Comparison of ENCODE assay signal across 24 cellular contexts in the genomic region with DNA sequence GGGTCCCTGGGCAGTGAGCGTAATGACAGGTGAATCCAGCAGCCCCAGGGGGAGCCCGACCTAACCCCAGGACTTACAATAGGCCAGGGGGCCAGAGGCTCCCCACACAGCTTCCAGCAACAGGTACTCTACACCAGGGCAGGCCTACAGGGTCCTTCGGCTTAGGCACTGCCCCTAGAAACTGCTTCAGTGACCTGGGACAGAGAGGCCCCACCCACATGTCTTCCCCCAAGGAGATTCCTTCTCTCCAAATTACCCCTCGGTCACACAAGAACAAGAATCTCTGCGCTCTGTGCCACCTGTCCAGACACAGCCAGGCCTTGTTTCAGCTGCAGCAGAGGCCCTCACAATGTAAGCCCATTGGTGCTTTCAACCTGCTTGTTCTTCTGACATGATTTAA. TPM values are rescaled to one million over a fixed set of nuclear protein-coding genes. Genes with fewer than 3 reads are reported as not detected.
DNase-seq lines count a peak whose midpoint lies in the region; ATAC-seq and TF ChIP-seq lines count a peak whose summit lies in the region.
"Had no signal": no experiment of that assay in that cellular context is flagged by ENCODE, and none has a peak within 500 bp of the region (broad histone marks: within the 10 kb centered on the region; RNA-seq: fewer than 3 reads in every experiment).

No MANE protein-coding gene starts in this region.

- H3K36me3 ChIP-seq in HUES64 (ENCODE audit: insufficient read depth, low read length) (no peaks in the 10 kb centered on the region), thyroid gland (no peaks in the 10 kb centered on the region), ovary (no peaks in the 10 kb centered on the region)
- H3K36me3 ChIP-seq: gastrocnemius medialis, right atrium auricular region, tibial artery had no signal

- H3K4me1 Mint-ChIP-seq in endothelial cell (ENCODE audit: unreplicated experiment), result peaks cover 50% of the 10 kb centered on the region
- H3K4me1 Mint-ChIP-seq in nephron, result peaks cover 64% of the 10 kb centered on the region

- no peak for ATAC-seq in GM18861 (IDR thresholded peaks at IDR 0.05; ENCODE audit: unreplicated experiment)
- ATAC-seq: body of pancreas, gastrocnemius medialis had no signal

- H3K27ac ChIP-seq in HUES64 (ENCODE audit: low read depth, low read length) (peak overlapping the region; percentile 75; the same call in 1 of the 2 replicates), thyroid gland (peak overlapping the region in 2 of 3 donors; percentile 55 to 58), ovary (no peak overlapping the region)
- H3K27ac ChIP-seq: body of pancreas, gastrocnemius medialis, tibial artery had no signal

- TF ChIP-seq EP300 in ovary (IDR thresholded peaks at IDR 0.05), result no peak

- H3K4me3 ChIP-seq in HUES64 (ENCODE audit: low read length), result peak overlapping the region; percentile 60
- H3K4me3 ChIP-seq in thyroid gland (replicated peaks in 1 of 3), result no peak overlapping the region
- H3K4me3 ChIP-seq in ovary, result no peak overlapping the region
- H3K4me3 ChIP-seq: body of pancreas, lung had no signal

- H3K27me3 Mint-ChIP-seq in endothelial cell (ENCODE audit: unreplicated experiment) (peaks cover 17% of the 10 kb centered on the region), nephron (ENCODE audit: low read depth) (peaks cover 25% of the 10 kb centered on the region)

- DNase-seq in endothelial cell (ENCODE audit: low spot score) (no peak), thyroid gland (peak; percentile 59 to 69), NCI-H2227 treated with DMSO at 0.1 percent for 48 hours (lab: John Stamatoyannopoulos, UW) (no peak), ovary (no peak), NCI-H526 treated with DMSO at 0.1 percent for 48 hours (lab: John Stamatoyannopoulos, UW) (no peak)
- DNase-seq: activated gamma-delta T cell treated with Interleukin-2 at 50 U/mL for 16 hours; body of pancreas; CD4-positive, CD25-positive, alpha-beta regulatory T cell; EL; gastrocnemius medialis; hypothalamus; NCI-H1694; NCI-H2171; NCI-H524 treated with DMSO at 0.1 percent for 48 hours; occipital lobe; T-helper 1 cell; tibial artery had no signal

- H3K27me3 ChIP-seq in HUES64 (ENCODE audit: insufficient read depth, low read length), result peaks cover 30% of the 10 kb centered on the region
- no peaks in the 10 kb centered on the region for H3K27me3 ChIP-seq in thyroid gland
- no peaks in the 10 kb centered on the region for H3K27me3 ChIP-seq in ovary
- H3K27me3 ChIP-seq: body of pancreas, right atrium auricular region had no signal

- H3K36me3 Mint-ChIP-seq in endothelial cell (ENCODE audit: low read depth, unreplicated experiment) (no peaks in the 10 kb centered on the region), nephron (ENCODE audit: low read depth) (no peaks in the 10 kb centered on the region)
- H3K36me3 Mint-ChIP-seq: CD4-positive, CD25-positive, alpha-beta regulatory T cell had no signal

- TF ChIP-seq POLR2A in thyroid gland (IDR thresholded peaks at IDR 0.05) (no peak), ovary (IDR thresholded peaks at IDR 0.05) (no peak)

- H3K4me3 Mint-ChIP-seq in endothelial cell (ENCODE audit: unreplicated experiment) (peak overlapping the region; percentile 68), nephron (peak overlapping the region; percentile 62 to 85 (median 75))
- H3K4me3 Mint-ChIP-seq: CD4-positive, CD25-positive, alpha-beta regulatory T cell; stimulated activated naive CD8-positive, alpha-beta T cell treated with anti-CD3 and anti-CD28 coated beads, Interleukin-15, Interleukin-2, amounts not matched to agents 100 ng/mL and 50 ng/mL, for 24 hours had no signal

- H3K9me3 ChIP-seq in HUES64 (ENCODE audit: insufficient read depth, low read depth, low read length), result no peaks in the 10 kb centered on the region
- H3K9me3 ChIP-seq in thyroid gland, result no peaks in the 10 kb centered on the region
- no peaks in the 10 kb centered on the region for H3K9me3 ChIP-seq in ovary
- H3K9me3 ChIP-seq: body of pancreas, gastrocnemius medialis, right atrium auricular region, tibial artery had no signal

- intact Hi-C loops in thyroid gland (cut with DNase I), result loop anchor here (5.0 to 10.0 kb wide), 2 partner anchors 231 to 454 kb away; no protein-coding TSS in a partner anchor
- intact Hi-C loops in ovary (cut with DNase I), result loop anchor here in 1 of 4 donors (10.0 kb wide), 1 partner anchor 824 kb away; the partner anchor contains the start of gene BMI1

- WGBS in HUES64, result 59% methylated on average over 5 of the region's 5 CpGs
- 62 to 63% methylated on average over 5 of the region's 5 CpGs for WGBS in thyroid gland, 2 donors
- 97 to 99% (median 98%) methylated on average over 5 of the region's 5 CpGs for WGBS in ovary, 3 donors

- H3K9me3 Mint-ChIP-seq in endothelial cell (ENCODE audit: unreplicated experiment) (no peaks in the 10 kb centered on the region), nephron (no peaks in the 10 kb centered on the region)
- H3K9me3 Mint-ChIP-seq: stimulated activated naive CD8-positive, alpha-beta T cell treated with anti-CD3 and anti-CD28 coated beads, Interleukin-15, Interleukin-2, amounts not matched to agents 100 ng/mL and 50 ng/mL, for 24 hours had no signal

- TF ChIP-seq CTCF in endothelial cell (IDR thresholded peaks at IDR 0.05; ENCODE audit: unreplicated experiment), result no peak
- no peak for TF ChIP-seq CTCF in nephron (IDR thresholded peaks at IDR 0.05; ENCODE audit: unreplicated experiment in 3 of 3)
- no peak for TF ChIP-seq CTCF in thyroid gland (IDR thresholded peaks at IDR 0.05)
- TF ChIP-seq CTCF in ovary (IDR thresholded peaks at IDR 0.05), result no peak

- H3K9ac ChIP-seq in HUES64 (ENCODE audit: low read depth, low read length), result peak overlapping the region; percentile 74; the same call in 1 of the 2 replicates

- H3K4me1 ChIP-seq in HUES64 (ENCODE audit: insufficient read depth, low read length) (peaks cover 76% of the 10 kb centered on the region), thyroid gland (peaks cover 9 to 27% of the 10 kb centered on the region in 2 donors), ovary (ENCODE audit: insufficient read depth) (no peaks in the 10 kb centered on the region)

- H3K27ac Mint-ChIP-seq in endothelial cell (ENCODE audit: unreplicated experiment) (no peak overlapping the region), nephron (peak overlapping the region; percentile 48 to 95 (median 95))
- H3K27ac Mint-ChIP-seq: stimulated activated naive CD8-positive, alpha-beta T cell treated with anti-CD3 and anti-CD28 coated beads, Interleukin-15, Interleukin-2, amounts not matched to agents 100 ng/mL and 50 ng/mL, for 24 hours had no signal

RNA-seq across cellular contexts. Expression of gene SKIDA1, which starts 24.4 kb away (rescaled TPM):
- polyA plus RNA-seq in HUES64 (2013, experiment 1 of 2), result 7.8 TPM
- 13.9 TPM for polyA plus RNA-seq in HUES64 (2013, experiment 2 of 2)
- total RNA-seq in endothelial cell (ENCODE audit: unreplicated experiment) (5.9 TPM), thyroid gland (1 to 10 TPM; 3.1 to 9.9 (median 7.1) TPM), ovary (1 to 10 TPM; 1.1 to 4.2 (median 3.4) TPM)
- 1 to 10 TPM; 1.1 to 1.7 TPM for polyA plus RNA-seq in ovary
- total RNA-seq: HT-29 had no signal
- polyA plus RNA-seq: CD4-positive, CD25-positive, alpha-beta regulatory T cell had no signal

RNA-seq across cellular contexts. Expression of gene MLLT10, which starts 32.9 kb away (rescaled TPM):
- polyA plus RNA-seq in HUES64 (2013, experiment 1 of 2), result 33.7 TPM
- 38.4 TPM for polyA plus RNA-seq in HUES64 (2013, experiment 2 of 2)
- total RNA-seq in endothelial cell (ENCODE audit: unreplicated experiment) (50.6 TPM), thyroid gland (100 to 1,000 TPM in 1 of 4 donors, 10 to 100 TPM in 3; 46.3 to 109 (median 57.7) TPM), ovary (10 to 100 TPM; 32.3 to 55.1 (median 43.7) TPM)
- 10 to 100 TPM; 23.6 to 27.4 TPM for polyA plus RNA-seq in ovary

Comparison
In these comparisons a context has a peak if more than half of its experiments do, and no peak if none do; other contexts are left out.
1. H3K27ac ChIP-seq: peak in HUES64 (single experiment) and thyroid gland (2 of 3); none in ovary (0 of 2).
2. DNase-seq: peak in thyroid gland (2 of 2); none in endothelial cell (single experiment), NCI-H2227 treated with DMSO at 0.1 percent for 48 hours (single experiment), ovary (0 of 5) and NCI-H526 treated with DMSO at 0.1 percent for 48 hours (single experiment).